In genomic region chr20:7770046-7770445, GRCh38 we compare ENCODE assay signal across 28 cellular contexts.
DNase-seq lines count a peak whose midpoint lies in the region; ATAC-seq and TF ChIP-seq lines count a peak whose summit lies in the region.
"Had no signal": no experiment of that assay in that cellular context is flagged by ENCODE, and none has a peak within 500 bp of the region (broad histone marks: within the 10 kb centered on the region; RNA-seq: fewer than 3 reads in every experiment).

No MANE protein-coding gene starts in this region.

- no peak overlapping the region for H3K4me3 Mint-ChIP-seq in immature natural killer cell
- H3K4me3 Mint-ChIP-seq: central memory CD8-positive, alpha-beta T cell; stimulated activated naive B cell treated with anti-CD40 and anti-IgM and Interleukin-4, amounts not matched to agents 10 μg/mL and 1 μg/mL and 100 μg/mL, for 72 hours; type B pancreatic cell had no signal

- no peaks in the 10 kb centered on the region for H4K20me1 ChIP-seq in MM.1S (ENCODE audit: insufficient read depth, low read length)

- H2AFZ ChIP-seq in MM.1S (ENCODE audit: low read length): no peak overlapping the region

- no peaks in the 10 kb centered on the region for H3K9me3 ChIP-seq in MM.1S (replicated peaks; ENCODE audit: insufficient read depth, low read length)

- no peak for TF ChIP-seq CTCF in MM.1S (IDR thresholded peaks at IDR 0.05; ENCODE audit: low read length)

- DNase-seq in DMS79 treated with DMSO at 0.1 percent for 48 hours (lab: John Stamatoyannopoulos, UW) (peak; percentile 80), DMS79 (lab: John Stamatoyannopoulos, UW) (no peak), MM.1S (no peak), NCI-H748 (lab: John Stamatoyannopoulos, UW; ENCODE audit: unreplicated experiment) (peak; percentile 93), dermis blood vessel endothelial cell (peak; percentile 8), immature natural killer cell (no peak), NCI-H187 treated with DMSO at 0.1 percent for 48 hours (lab: John Stamatoyannopoulos, UW) (no peak)
- DNase-seq: activated CD4-positive, alpha-beta T cell treated with anti-CD3 and anti-CD28 coated beads, Interleukin-2, amount 50 U/mL, for 48 hours; activated CD4-positive, CD25-positive, alpha-beta regulatory T cell treated with anti-CD3 and anti-CD28 coated beads, Interleukin-2, amount 50 U/mL, for 72 hours; activated naive CD4-positive, alpha-beta T cell treated with Interleukin-2 at 50 U/mL for 16 hours; foreskin melanocyte; H7; kidney; left ventricle myocardium superior; NCI-H1436 treated with DMSO at 0.1 percent for 48 hours; NCI-H526 treated with DMSO at 0.1 percent for 48 hours; substantia nigra had no signal

- H3K36me3 ChIP-seq in MM.1S (replicated peaks; ENCODE audit: insufficient read depth, low read length): no peaks in the 10 kb centered on the region
- H3K36me3 ChIP-seq: heart right ventricle had no signal

- no peak overlapping the region for H3K9ac ChIP-seq in MM.1S (ENCODE audit: low read length)

- no peaks in the 10 kb centered on the region for H3K4me1 Mint-ChIP-seq in immature natural killer cell
- H3K4me1 Mint-ChIP-seq: central memory CD8-positive, alpha-beta T cell had no signal

- no peak overlapping the region for H3K4me3 ChIP-seq in MM.1S (ENCODE audit: low read length)
- H3K4me3 ChIP-seq: GM12878, heart right ventricle, K562, skin epidermis had no signal

- no peaks in the 10 kb centered on the region for H3K27me3 ChIP-seq in MM.1S (replicated peaks; ENCODE audit: insufficient read depth, low read length)
- H3K27me3 ChIP-seq: heart right ventricle had no signal

- peaks cover 12% of the 10 kb centered on the region for H3F3A ChIP-seq in MM.1S (ENCODE audit: insufficient read depth, low read length)

- no peaks in the 10 kb centered on the region for H3K79me2 ChIP-seq in MM.1S (ENCODE audit: low read length)

- no peak overlapping the region for H3K27ac Mint-ChIP-seq in immature natural killer cell
- H3K27ac Mint-ChIP-seq: stimulated activated naive B cell treated with anti-CD40 and anti-IgM and Interleukin-4, amounts not matched to agents 10 μg/mL and 1 μg/mL and 100 μg/mL, for 72 hours; type B pancreatic cell had no signal

- H3K36me3 Mint-ChIP-seq in immature natural killer cell: no peaks in the 10 kb centered on the region
- H3K36me3 Mint-ChIP-seq: stimulated activated naive B cell treated with anti-CD40 and anti-IgM and Interleukin-4, amounts not matched to agents 10 μg/mL and 1 μg/mL and 100 μg/mL, for 72 hours; type B pancreatic cell had no signal

- peak overlapping the region; percentile 9; the same call in 1 of the 2 replicates for H3K4me2 ChIP-seq in MM.1S (ENCODE audit: low read depth, low read length)

- peaks cover 0 to 9% (median 5%) of the 10 kb centered on the region in 6 donors for H3K9me3 Mint-ChIP-seq in immature natural killer cell
- H3K9me3 Mint-ChIP-seq: type B pancreatic cell had no signal

- ATAC-seq in HG02610 (IDR thresholded peaks at IDR 0.05; ENCODE audit: unreplicated experiment): no peak
- ATAC-seq: K562, left ventricle myocardium superior, Right ventricle myocardium inferior had no signal

- H3K9me2 ChIP-seq in MM.1S (replicated peaks; ENCODE audit: insufficient read depth, low read length): no peaks in the 10 kb centered on the region

- H3K4me1 ChIP-seq in MM.1S (ENCODE audit: low read length): peaks cover 18% of the 10 kb centered on the region

- H3K27ac ChIP-seq in MM.1S (ENCODE audit: low read length): peak overlapping the region; percentile 40; the same call in 1 of the 2 replicates
- H3K27ac ChIP-seq: 22Rv1, C4-2B, skin epidermis had no signal

- peaks cover 0 to 2% (median 0%) of the 10 kb centered on the region in 3 donors for H3K27me3 Mint-ChIP-seq in immature natural killer cell (ENCODE audit: low read depth in 3 of 3)
- H3K27me3 Mint-ChIP-seq: central memory CD8-positive, alpha-beta T cell; stimulated activated naive B cell treated with anti-CD40 and anti-IgM and Interleukin-4, amounts not matched to agents 10 μg/mL and 1 μg/mL and 100 μg/mL, for 72 hours; type B pancreatic cell had no signal

Comparison
In these comparisons a context has a peak if more than half of its experiments do, and no peak if none do; other contexts are left out.
1. DNase-seq: peak in DMS79 treated with DMSO at 0.1 percent for 48 hours (single experiment), NCI-H748 (single experiment) and dermis blood vessel endothelial cell (single experiment); none in DMS79 (single experiment), MM.1S (single experiment), immature natural killer cell (0 of 3) and NCI-H187 treated with DMSO at 0.1 percent for 48 hours (single experiment).